Comparison of ENCODE assay signal across 8 cellular contexts in the genomic region with DNA sequence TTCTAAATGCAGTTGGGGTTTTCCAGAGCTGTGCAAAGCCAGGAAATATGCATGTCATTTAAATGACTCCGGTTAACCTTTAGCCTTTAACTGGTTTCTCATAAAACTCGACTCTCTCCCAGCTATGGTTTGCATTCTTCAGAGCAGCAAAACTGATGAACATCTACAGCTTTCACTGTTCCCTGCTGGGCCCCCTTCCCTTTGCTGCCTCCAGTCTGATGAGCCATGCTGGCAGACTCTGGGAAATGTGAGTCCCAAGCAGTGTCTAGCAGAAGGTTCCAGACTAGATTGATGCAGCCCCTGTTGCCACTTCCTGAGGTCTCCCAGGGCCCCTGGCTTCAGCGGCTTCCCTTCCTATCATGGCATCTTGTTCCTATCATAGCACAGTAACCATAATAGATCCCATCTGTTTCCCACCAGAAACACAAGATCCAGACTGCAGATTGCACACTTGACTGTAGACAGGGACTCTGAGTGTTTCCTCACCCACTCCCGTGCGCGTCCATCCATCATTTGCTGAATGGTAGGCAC.
A peak's percentile ranks its signal among the peaks of the same experiment; 100 is the strongest.
DNase-seq lines count a peak whose midpoint lies in the region; ATAC-seq and TF ChIP-seq lines count a peak whose summit lies in the region.
"Had no signal": no experiment of that assay in that cellular context is flagged by ENCODE, and none has a peak within 500 bp of the region (broad histone marks: within the 10 kb centered on the region; RNA-seq: fewer than 3 reads in every experiment).

No MANE protein-coding gene starts in this region.

- H3K4me2 ChIP-seq in OCI-LY3 (ENCODE audit: low read length) (peak overlapping the region; percentile 73), skeletal muscle satellite cell (ENCODE audit: low read length) (peak overlapping the region; percentile 52)

- no peaks in the 10 kb centered on the region for H4K20me1 ChIP-seq in OCI-LY3 (ENCODE audit: insufficient read depth, low read length)

- H3K27me3 ChIP-seq in OCI-LY3 (ENCODE audit: low read depth, low read length): no peaks in the 10 kb centered on the region
- H3K27me3 ChIP-seq in duodenal mucosa (ENCODE audit: control insufficient read depth in 1 of 2, insufficient read depth in 2 of 2, low read length in 2 of 2): no peaks in the 10 kb centered on the region
- H3K27me3 ChIP-seq in skeletal muscle satellite cell (ENCODE audit: control insufficient read depth, insufficient read depth, low read length): no peaks in the 10 kb centered on the region

- CTCF ChIA-PET in GM10248 (lab: Yijun Ruan, JAX): interaction anchor here (1.1 to 1.5 kb wide), 2 partner anchors 11 to 21 kb away, joined by 4 to 5 read pairs; no protein-coding TSS in a partner anchor

- peak overlapping the region; percentile 95 for H3K27ac ChIP-seq in OCI-LY3 (ENCODE audit: low read length)
- peak overlapping the region; percentile 26 for H3K27ac ChIP-seq in duodenal mucosa (ENCODE audit: low read depth, low read length)

- H3K9me3 Mint-ChIP-seq in effector memory CD8-positive, alpha-beta T cell: no peaks in the 10 kb centered on the region
- H3K9me3 Mint-ChIP-seq: dendritic cell treated with granulocyte-macrophage colony-stimulating factor and Interleukin-4, amounts not matched to agents 40 ng/mL and 50 ng/mL, for 4 days had no signal

- no peaks in the 10 kb centered on the region for H3K79me2 ChIP-seq in OCI-LY3 (ENCODE audit: low read length)

- H3K9ac ChIP-seq in OCI-LY3 (ENCODE audit: low read length): peak overlapping the region; percentile 70
- H3K9ac ChIP-seq in duodenal mucosa (ENCODE audit: low read depth in 1 of 2, low read length in 2 of 2): no peak overlapping the region
- peak overlapping the region; percentile 69 for H3K9ac ChIP-seq in skeletal muscle satellite cell (ENCODE audit: low read depth, low read length)

- H3K4me3 ChIP-seq in OCI-LY3 (ENCODE audit: low read length) (0 out of 2 replicates have a peak overlapping the region, but pooled peaks have one; percentile 30), duodenal mucosa (ENCODE audit: low read depth in 1 of 2, low read length in 2 of 2) (no peak overlapping the region), skeletal muscle satellite cell (ENCODE audit: low read length) (peak overlapping the region; percentile 43)

- H3K36me3 ChIP-seq in OCI-LY3 (replicated peaks; ENCODE audit: low read depth, low read length) (peaks cover 20% of the 10 kb centered on the region), duodenal mucosa (ENCODE audit: control insufficient read depth in 1 of 2, insufficient read depth in 2 of 2, low read length in 2 of 2) (peaks cover 0 to 8% of the 10 kb centered on the region in 2 donors), skeletal muscle satellite cell (ENCODE audit: insufficient read depth, low read length) (peaks cover 5% of the 10 kb centered on the region)

- no peak for ATAC-seq in HG03175 (IDR thresholded peaks at IDR 0.05; ENCODE audit: unreplicated experiment)
- ATAC-seq in effector memory CD8-positive, alpha-beta T cell (replicated peaks): no peak

- TF ChIP-seq CTCF in GM10248 (IDR thresholded peaks at IDR 0.05; ENCODE audit: control extremely low read depth, extremely low read depth, low read depth, missing control alignments): no peak
- no peak for TF ChIP-seq CTCF in OCI-LY3 (IDR thresholded peaks at IDR 0.05; ENCODE audit: low read depth, low read length)

- no peak overlapping the region for H3K4me3 Mint-ChIP-seq in effector memory CD8-positive, alpha-beta T cell
- H3K4me3 Mint-ChIP-seq: dendritic cell treated with granulocyte-macrophage colony-stimulating factor and Interleukin-4, amounts not matched to agents 40 ng/mL and 50 ng/mL, for 4 days had no signal

- H3K4me1 Mint-ChIP-seq in effector memory CD8-positive, alpha-beta T cell (ENCODE audit: low read depth in 2 of 2): peaks cover 12 to 23% of the 10 kb centered on the region in 2 donors

- DNase-seq in GM10248 (ENCODE audit: extremely low spot score) (peak; percentile 43), NCI-H2029 treated with DMSO at 0.1 percent for 48 hours (lab: John Stamatoyannopoulos, UW) (no peak)
- no peak for DNase-seq in effector memory CD8-positive, alpha-beta T cell

- no peaks in the 10 kb centered on the region for H3K9me3 ChIP-seq in OCI-LY3 (ENCODE audit: insufficient read depth, low read length)
- no peaks in the 10 kb centered on the region for H3K9me3 ChIP-seq in duodenal mucosa (ENCODE audit: control insufficient read depth in 1 of 2, low read length in 2 of 2)
- H3K9me3 ChIP-seq in skeletal muscle satellite cell (replicated peaks; ENCODE audit: low read length): no peaks in the 10 kb centered on the region

- POLR2A ChIA-PET in GM10248 (lab: Yijun Ruan, JAX): no interaction called here

- no peaks in the 10 kb centered on the region for H3K27me3 Mint-ChIP-seq in effector memory CD8-positive, alpha-beta T cell
- H3K27me3 Mint-ChIP-seq: dendritic cell treated with granulocyte-macrophage colony-stimulating factor and Interleukin-4, amounts not matched to agents 40 ng/mL and 50 ng/mL, for 4 days had no signal

- H3K36me3 Mint-ChIP-seq in effector memory CD8-positive, alpha-beta T cell (ENCODE audit: insufficient read depth): no peaks in the 10 kb centered on the region

- H3K27ac Mint-ChIP-seq in effector memory CD8-positive, alpha-beta T cell: peak overlapping the region in 1 of 2 donors; percentile 71

- H3K4me1 ChIP-seq in OCI-LY3 (ENCODE audit: low read length): peaks cover 60% of the 10 kb centered on the region
- peaks cover 24 to 45% of the 10 kb centered on the region in 2 donors for H3K4me1 ChIP-seq in duodenal mucosa (ENCODE audit: control insufficient read depth in 1 of 2, insufficient read depth in 2 of 2, low read length in 2 of 2)
- peaks cover 78% of the 10 kb centered on the region for H3K4me1 ChIP-seq in skeletal muscle satellite cell (ENCODE audit: control insufficient read depth, insufficient read depth, low read length)

- H2AFZ ChIP-seq in OCI-LY3 (ENCODE audit: low read depth, low read length): no peak overlapping the region

Comparison
In these comparisons a context has a peak if more than half of its experiments do, and no peak if none do; other contexts are left out.
1. H3K4me3 ChIP-seq: peak in OCI-LY3 (single experiment) and skeletal muscle satellite cell (single experiment); none in duodenal mucosa (0 of 2).
2. H3K9ac ChIP-seq: peak in OCI-LY3 (single experiment) and skeletal muscle satellite cell (single experiment); none in duodenal mucosa (0 of 2).